Comparison of ENCODE assay signal across 8 cellular contexts in the genomic region with DNA sequence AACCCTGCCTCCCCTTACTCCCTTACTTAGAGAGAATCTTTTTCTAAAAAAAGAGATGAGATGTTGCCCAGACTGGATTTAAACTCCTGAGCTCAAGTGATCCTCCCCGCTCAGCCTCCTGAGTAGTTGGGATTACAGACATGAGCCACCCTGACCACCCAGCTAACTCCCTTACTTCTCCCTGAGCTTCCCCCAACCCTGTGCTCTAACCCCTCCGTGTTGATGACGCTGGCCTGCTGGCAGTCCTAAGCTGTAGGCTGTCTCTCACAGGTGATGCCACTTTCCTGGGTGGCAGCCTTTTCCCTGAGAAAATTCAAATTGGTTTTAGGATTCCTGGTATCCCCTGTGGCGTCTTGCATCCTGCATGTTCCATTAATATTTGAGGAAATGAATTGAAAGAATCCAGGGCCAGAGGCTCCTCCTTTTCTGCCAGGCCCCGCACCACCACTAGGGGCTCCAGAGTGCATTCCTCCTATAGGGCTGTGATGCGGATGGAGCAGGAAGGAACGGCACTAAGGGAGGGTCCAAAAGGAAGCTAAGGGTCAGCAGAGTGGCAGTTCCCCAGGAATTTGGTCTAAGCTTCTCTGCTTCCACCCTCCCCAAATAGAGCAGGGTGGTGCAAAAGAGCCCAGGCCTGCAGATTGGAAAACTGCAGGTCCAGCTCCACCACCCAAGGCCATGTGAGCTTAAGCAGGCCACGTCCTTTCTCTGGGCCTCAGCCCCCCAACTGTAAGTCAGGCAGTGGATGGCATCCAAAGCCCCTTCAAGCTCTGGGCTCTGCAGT.
A peak's percentile ranks its signal among the peaks of the same experiment; 100 is the strongest.
DNase-seq lines count a peak whose midpoint lies in the region; ATAC-seq lines count a peak whose summit lies in the region.

No MANE protein-coding gene starts in this region.

- no peak for ATAC-seq in HG02938 (IDR thresholded peaks at IDR 0.05; ENCODE audit: unreplicated experiment)

- peak; percentile 20 to 64 for DNase-seq in NCI-H526 (lab: John Stamatoyannopoulos, UW)
- DNase-seq in NCI-H526 treated with DMSO at 0.1 percent for 48 hours (lab: John Stamatoyannopoulos, UW): no peak
- DNase-seq in NCI-H2029 (lab: John Stamatoyannopoulos, UW): peak; percentile 21
- DNase-seq in activated CD4-positive, CD25-positive, alpha-beta regulatory T cell treated with anti-CD3 and anti-CD28 coated beads, Interleukin-2, amount 50 U/mL, for 72 hours: peak; percentile 71
- peak; percentile 48 for DNase-seq in central memory CD4-positive, alpha-beta T cell
- peak; percentile 57 for DNase-seq in kidney tubule cell (ENCODE audit: low spot score)
- DNase-seq in stimulated activated CD4-positive, alpha-beta T cell treated with anti-CD3 and anti-CD28 coated beads, Interleukin-4, amount 100 ng/mL, for 24 hours: peak; percentile 74
